ENCODE assay signal across 8 cellular contexts in genomic region chrX:7146703-7147430, GRCh38. TPM values are rescaled to one million over a fixed set of nuclear protein-coding genes. Genes with fewer than 3 reads are reported as not detected.
DNase-seq lines count a peak whose midpoint lies in the region; ATAC-seq and TF ChIP-seq lines count a peak whose summit lies in the region.

No MANE protein-coding gene starts in this region.

- H3K27ac ChIP-seq in SK-N-MC (no peak overlapping the region), esophagus squamous epithelium (peak overlapping the region; percentile 86 to 94 (median 90)), osteoblast (ENCODE audit: low read depth, low read length) (peak overlapping the region; percentile 46)

- peaks cover 39% of the 10 kb centered on the region for H3K79me2 ChIP-seq in osteoblast (ENCODE audit: insufficient read depth, low read length)

- DNase-seq in AG04449 (ENCODE audit: low read depth, low spot score) (no peak), SK-N-MC (ENCODE audit: low read depth, low spot score) (no peak), esophagus squamous epithelium (lab: John Stamatoyannopoulos, UW) (no peak), osteoblast (ENCODE audit: insufficient read length, low spot score, missing footprints) (no peak), HK-2 (ENCODE audit: unreplicated experiment) (no peak), NCI-H1436 (lab: John Stamatoyannopoulos, UW) (no peak)

- peak overlapping the region; percentile 91 for H2AFZ ChIP-seq in osteoblast (ENCODE audit: low read length)

- ATAC-seq in GM18519 (IDR thresholded peaks at IDR 0.05; ENCODE audit: low FRiP score, unreplicated experiment) (peak; percentile 5), HG03039 (IDR thresholded peaks at IDR 0.05; ENCODE audit: unreplicated experiment) (peak; percentile 16)

- POLR2A ChIA-PET in AG04449 (lab: Yijun Ruan, JAX) = interaction anchor here (0.6 kb wide), 1 partner anchor 12 kb away, joined by 3 read pairs; no protein-coding TSS in a partner anchor

- WGBS in esophagus squamous epithelium, 2 donors = 26 to 32% methylated on average over 3 of the region's 13 CpGs

- CTCF ChIA-PET in AG04449 (lab: Yijun Ruan, JAX) = interaction anchor here (1.1 kb wide), 1 partner anchor 13 kb away, joined by 4 read pairs; no protein-coding TSS in a partner anchor

- H3K4me1 ChIP-seq in esophagus squamous epithelium = peaks cover 14 to 25% (median 14%) of the 10 kb centered on the region in 3 donors
- H3K4me1 ChIP-seq in osteoblast (ENCODE audit: insufficient read depth, low read length) = peaks cover 3% of the 10 kb centered on the region

- H3K4me2 ChIP-seq in osteoblast (ENCODE audit: insufficient read depth, low read length) = peak overlapping the region; percentile 90

- intact Hi-C loops in esophagus squamous epithelium (cut with DNase I) = no loop called here

- peaks cover 6% of the 10 kb centered on the region for H4K20me1 ChIP-seq in osteoblast (ENCODE audit: insufficient read depth, low read length)

- H3K4me3 ChIP-seq in AG04449 (ENCODE audit: low read depth, low read length) (peak overlapping the region; percentile 70), SK-N-MC (peak overlapping the region; percentile 94), esophagus squamous epithelium (peak overlapping the region; percentile 48 to 95 (median 80)), osteoblast (ENCODE audit: insufficient read depth, low read length) (peak overlapping the region; percentile 85)

- no peaks in the 10 kb centered on the region for H3K27me3 ChIP-seq in esophagus squamous epithelium
- no peaks in the 10 kb centered on the region for H3K27me3 ChIP-seq in osteoblast (ENCODE audit: insufficient read depth, low read length)

- H3K36me3 ChIP-seq in SK-N-MC (ENCODE audit: insufficient read depth, low read length) (peaks cover 4% of the 10 kb centered on the region; the same call in 1 of the 2 replicates), esophagus squamous epithelium (no peaks in the 10 kb centered on the region), osteoblast (ENCODE audit: insufficient read depth, low read length) (no peaks in the 10 kb centered on the region)

- TF ChIP-seq POLR2A in esophagus squamous epithelium (IDR thresholded peaks at IDR 0.05) = no peak

- H3K9ac ChIP-seq in SK-N-MC (ENCODE audit: insufficient read length) = peak overlapping the region; percentile 90

- no peak for TF ChIP-seq CTCF in AG04449 (IDR thresholded peaks at IDR 0.05; ENCODE audit: insufficient read depth, low read length, missing control alignments)
- no peak for TF ChIP-seq CTCF in esophagus squamous epithelium (IDR thresholded peaks at IDR 0.05)
- TF ChIP-seq CTCF in osteoblast (IDR thresholded peaks at IDR 0.05; ENCODE audit: extremely low read depth, low read depth, low read length) = no peak

- H3K9me3 ChIP-seq in SK-N-MC (ENCODE audit: low read depth, low read length) (no peaks in the 10 kb centered on the region), esophagus squamous epithelium (no peaks in the 10 kb centered on the region), osteoblast (ENCODE audit: low read depth, low read length) (no peaks in the 10 kb centered on the region)

RNA-seq across cellular contexts. Expression of gene STS, which starts 0.6 kb away (rescaled TPM):
- total RNA-seq in esophagus squamous epithelium (1 to 10 TPM; 1.5 to 4.8 (median 2.3) TPM), osteoblast (10.9 and 15.0 TPM in 2 replicates)

RNA-seq across cellular contexts. Expression of gene PUDP, which starts 1.1 kb away (rescaled TPM):
- total RNA-seq in esophagus squamous epithelium (10 to 100 TPM; 10.4 to 16.6 (median 11.5) TPM), osteoblast (6.5 and 9.4 TPM in 2 replicates)
